In the genomic region with DNA sequence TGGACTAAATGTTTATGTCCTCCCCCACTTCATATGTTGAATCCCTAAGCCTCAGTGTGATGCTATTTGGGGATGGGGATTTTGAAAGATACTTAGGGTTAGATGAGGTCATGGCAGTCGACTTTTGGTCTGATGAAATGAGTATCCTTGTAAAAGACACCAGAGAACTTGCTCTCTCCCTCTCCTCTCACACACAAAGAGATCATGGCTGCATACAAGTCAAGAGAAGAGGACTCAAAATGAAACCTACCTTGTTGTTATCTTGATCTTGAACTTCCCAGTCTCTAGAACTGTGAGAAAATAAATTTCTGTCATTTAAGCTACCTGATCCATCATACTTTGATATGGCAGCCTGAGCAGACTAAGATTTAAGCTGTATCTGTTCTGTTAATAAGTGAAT, we compare ENCODE assay signal across 13 cellular contexts.
"Had no signal": no experiment of that assay in that cellular context is flagged by ENCODE, and none has a peak within 500 bp of the region (broad histone marks: within the 10 kb centered on the region; RNA-seq: fewer than 3 reads in every experiment).

No MANE protein-coding gene starts in this region.

- H3K27me3 ChIP-seq: colonic mucosa, sigmoid colon had no signal

- FAIRE-seq: endothelial cell of umbilical vein, keratinocyte had no signal

- H3K4me3 ChIP-seq: colonic mucosa, sigmoid colon had no signal

- H3K9me3 ChIP-seq: colonic mucosa, sigmoid colon had no signal

- H3K27ac ChIP-seq: colonic mucosa, sigmoid colon had no signal

- DNase-seq: activated effector memory CD4-positive, alpha-beta T cell treated with Interleukin-2 at 50 U/mL for 16 hours; activated T-cell treated with anti-CD3 and anti-CD28 coated beads, Interleukin-2, amount 50 U/mL, for 1 hour; caudate nucleus; colonic mucosa; foreskin melanocyte; left ventricle myocardium superior; mesendoderm; occipital lobe; sigmoid colon; stimulated activated CD4-positive, alpha-beta T cell treated with anti-CD3 and anti-CD28 coated beads, Interleukin-2, amount 100 ng/mL, for 24 hours; stimulated activated naive CD4-positive, alpha-beta T cell treated with Interleukin-2 at 50 U/mL for 16 hours had no signal

- ATAC-seq: left ventricle myocardium superior had no signal

- H3K4me1 ChIP-seq: colonic mucosa, sigmoid colon had no signal

- H3K36me3 ChIP-seq: colonic mucosa, sigmoid colon had no signal
